1 cellular context compared by ENCODE assay signal in genomic region chr5:178221203-178221771, GRCh38.
TF ChIP-seq lines count a peak whose summit lies in the region.

No MANE protein-coding gene starts in this region.

TF ChIP-seq in endothelial cell of umbilical vein, 7 proteins besides CTCF, POLR2A, EP300 and RAD21:
- no peak for TF ChIP-seq FOS (IDR thresholded peaks at IDR 0.05; ENCODE audit: borderline replicate concordance, insufficient read depth, low read length)
- peak; percentile 27 for TF ChIP-seq POLR2AphosphoS5 (IDR thresholded peaks at IDR 0.05; ENCODE audit: insufficient read depth, low read depth, low read length)
TF ChIP-seq in endothelial cell of umbilical vein: peak in this region for 1.
